In genomic region chr6:34196116-34196832, GRCh38 we compare ENCODE assay signal across 1 cellular context.
TF ChIP-seq lines count a peak whose summit lies in the region.

No MANE protein-coding gene starts in this region.

TF ChIP-seq in HEK293, 187 proteins besides CTCF, POLR2A, EP300 and RAD21 (continued from another document and continues in another):
- TF ChIP-seq ZBTB10 (tag by site-specific recombination; IDR thresholded peaks at IDR 0.05) (peak; percentile 52; the same call in 1 of the 2 replicates), ZNF792 (tag by site-specific recombination; IDR thresholded peaks at IDR 0.05) (no peak), ZNF416 (tag by site-specific recombination; IDR thresholded peaks at IDR 0.05) (no peak), ZBTB8A (tag by site-specific recombination; IDR thresholded peaks at IDR 0.05) (peak; percentile 83), IKZF3 (tag by site-specific recombination; IDR thresholded peaks at IDR 0.05) (peak; percentile 39; the same call in 1 of the 2 replicates), KLF9 (tag by site-specific recombination; IDR thresholded peaks at IDR 0.05; ENCODE audit: low read depth) (no peak), ZNF324 (tag by site-specific recombination; IDR thresholded peaks at IDR 0.05) (0 out of 2 replicates have a peak, but pooled peaks have one; percentile 48), ZNF514 (tag by site-specific recombination; IDR thresholded peaks at IDR 0.05) (no peak), MZF1 (tag by site-specific recombination; IDR thresholded peaks at IDR 0.05; ENCODE audit: borderline replicate concordance) (no peak), ZNF335 (tag by site-specific recombination; conservative IDR thresholded peaks at IDR 0.05) (peak; percentile 40), ZNF843 (tag by site-specific recombination; IDR thresholded peaks at IDR 0.05) (peak; percentile 49; the same call in 1 of the 2 replicates), ZNF560 (tag by site-specific recombination; IDR thresholded peaks at IDR 0.05; ENCODE audit: borderline replicate concordance) (no peak), ZNF555 (tag by site-specific recombination; conservative IDR thresholded peaks at IDR 0.05) (no peak), ZNF558 (tag by site-specific recombination; IDR thresholded peaks at IDR 0.05) (no peak), ZNF114 (tag by site-specific recombination; IDR thresholded peaks at IDR 0.05) (no peak), ZNF391 (tag by site-specific recombination; IDR thresholded peaks at IDR 0.05; ENCODE audit: borderline replicate concordance, low read depth) (0 out of 2 replicates have a peak, but pooled peaks have one; percentile 23), ZNF585B (tag by site-specific recombination; IDR thresholded peaks at IDR 0.05) (no peak), ZNF660 (tag by site-specific recombination; IDR thresholded peaks at IDR 0.05) (no peak), ZBTB21 (tag by site-specific recombination; IDR thresholded peaks at IDR 0.05) (no peak), ZNF600 (tag by site-specific recombination; IDR thresholded peaks at IDR 0.05) (peak; percentile 72), ZFHX2 (tag by site-specific recombination; conservative IDR thresholded peaks at IDR 0.05) (peak; percentile 71), ZNF394 (tag by site-specific recombination; IDR thresholded peaks at IDR 0.05; ENCODE audit: borderline replicate concordance) (peak; percentile 29; the same call in 1 of the 2 replicates), ZBTB20 (tag by site-specific recombination; IDR thresholded peaks at IDR 0.05) (no peak), ZNF645 (tag by site-specific recombination; IDR thresholded peaks at IDR 0.05) (no peak), ZNF239 (tag by site-specific recombination; IDR thresholded peaks at IDR 0.05) (no peak), REST (tag by site-specific recombination; IDR thresholded peaks at IDR 0.05) (no peak), OSR2 (tag by site-specific recombination; IDR thresholded peaks at IDR 0.05) (no peak), RBAK (tag by site-specific recombination; IDR thresholded peaks at IDR 0.05) (no peak), ZNF777 (tag by site-specific recombination; IDR thresholded peaks at IDR 0.05; ENCODE audit: borderline replicate concordance) (peak; percentile 38; the same call in 1 of the 2 replicates), ZNF175 (tag by site-specific recombination; IDR thresholded peaks at IDR 0.05) (no peak), AEBP2 (tag by site-specific recombination; IDR thresholded peaks at IDR 0.05; ENCODE audit: borderline replicate concordance) (no peak), ZNF785 (tag by site-specific recombination; IDR thresholded peaks at IDR 0.05) (peak; percentile 77; the same call in 1 of the 2 replicates), KLF17 (tag by site-specific recombination; IDR thresholded peaks at IDR 0.05) (peak; percentile 69; the same call in 1 of the 2 replicates), GLIS1 (tag by site-specific recombination; IDR thresholded peaks at IDR 0.05) (peak; percentile 52), ZNF610 (tag by site-specific recombination; IDR thresholded peaks at IDR 0.05; ENCODE audit: borderline replicate concordance) (0 out of 2 replicates have a peak, but pooled peaks have one; percentile 27), ZNF776 (tag by site-specific recombination; IDR thresholded peaks at IDR 0.05; ENCODE audit: borderline replicate concordance) (no peak), EGR2 (tag by site-specific recombination; IDR thresholded peaks at IDR 0.05; ENCODE audit: low read depth) (peak; percentile 68), ZNF19 (tag by site-specific recombination; IDR thresholded peaks at IDR 0.05; ENCODE audit: low read depth) (no peak), ZNF2 (tag by site-specific recombination; IDR thresholded peaks at IDR 0.05) (peak; percentile 85; the same call in 1 of the 2 replicates), ZFP3 (tag by site-specific recombination; IDR thresholded peaks at IDR 0.05; ENCODE audit: low read depth) (no peak), ZNF701 (tag by site-specific recombination; IDR thresholded peaks at IDR 0.05) (no peak), ZNF501 (tag by site-specific recombination; IDR thresholded peaks at IDR 0.05) (peak; percentile 73; the same call in 1 of the 2 replicates), ZFP37 (tag by site-specific recombination; IDR thresholded peaks at IDR 0.05) (peak; percentile 61; the same call in 1 of the 2 replicates), SP7 (tag by site-specific recombination; IDR thresholded peaks at IDR 0.05) (peak; percentile 61; the same call in 1 of the 2 replicates), MYNN (tag by site-specific recombination; IDR thresholded peaks at IDR 0.05; ENCODE audit: borderline replicate concordance) (no peak)
- TF ChIP-seq, protein P1, sequence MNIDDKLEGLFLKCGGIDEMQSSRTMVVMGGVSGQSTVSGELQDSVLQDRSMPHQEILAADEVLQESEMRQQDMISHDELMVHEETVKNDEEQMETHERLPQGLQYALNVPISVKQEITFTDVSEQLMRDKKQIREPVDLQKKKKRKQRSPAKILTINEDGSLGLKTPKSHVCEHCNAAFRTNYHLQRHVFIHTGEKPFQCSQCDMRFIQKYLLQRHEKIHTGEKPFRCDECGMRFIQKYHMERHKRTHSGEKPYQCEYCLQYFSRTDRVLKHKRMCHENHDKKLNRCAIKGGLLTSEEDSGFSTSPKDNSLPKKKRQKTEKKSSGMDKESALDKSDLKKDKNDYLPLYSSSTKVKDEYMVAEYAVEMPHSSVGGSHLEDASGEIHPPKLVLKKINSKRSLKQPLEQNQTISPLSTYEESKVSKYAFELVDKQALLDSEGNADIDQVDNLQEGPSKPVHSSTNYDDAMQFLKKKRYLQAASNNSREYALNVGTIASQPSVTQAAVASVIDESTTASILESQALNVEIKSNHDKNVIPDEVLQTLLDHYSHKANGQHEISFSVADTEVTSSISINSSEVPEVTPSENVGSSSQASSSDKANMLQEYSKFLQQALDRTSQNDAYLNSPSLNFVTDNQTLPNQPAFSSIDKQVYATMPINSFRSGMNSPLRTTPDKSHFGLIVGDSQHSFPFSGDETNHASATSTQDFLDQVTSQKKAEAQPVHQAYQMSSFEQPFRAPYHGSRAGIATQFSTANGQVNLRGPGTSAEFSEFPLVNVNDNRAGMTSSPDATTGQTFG (tag by site-specific recombination; IDR thresholded peaks at IDR 0.05; ENCODE audit: borderline replicate concordance), result no peak
- TF ChIP-seq, protein P2, sequence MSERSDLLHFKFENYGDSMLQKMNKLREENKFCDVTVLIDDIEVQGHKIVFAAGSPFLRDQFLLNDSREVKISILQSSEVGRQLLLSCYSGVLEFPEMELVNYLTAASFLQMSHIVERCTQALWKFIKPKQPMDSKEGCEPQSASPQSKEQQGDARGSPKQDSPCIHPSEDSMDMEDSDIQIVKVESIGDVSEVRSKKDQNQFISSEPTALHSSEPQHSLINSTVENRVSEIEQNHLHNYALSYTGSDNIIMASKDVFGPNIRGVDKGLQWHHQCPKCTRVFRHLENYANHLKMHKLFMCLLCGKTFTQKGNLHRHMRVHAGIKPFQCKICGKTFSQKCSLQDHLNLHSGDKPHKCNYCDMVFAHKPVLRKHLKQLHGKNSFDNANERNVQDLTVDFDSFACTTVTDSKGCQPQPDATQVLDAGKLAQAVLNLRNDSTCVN (tag by site-specific recombination; optimal IDR thresholded peaks at IDR 0.05), result peak; percentile 30
- TF ChIP-seq, protein P3, sequence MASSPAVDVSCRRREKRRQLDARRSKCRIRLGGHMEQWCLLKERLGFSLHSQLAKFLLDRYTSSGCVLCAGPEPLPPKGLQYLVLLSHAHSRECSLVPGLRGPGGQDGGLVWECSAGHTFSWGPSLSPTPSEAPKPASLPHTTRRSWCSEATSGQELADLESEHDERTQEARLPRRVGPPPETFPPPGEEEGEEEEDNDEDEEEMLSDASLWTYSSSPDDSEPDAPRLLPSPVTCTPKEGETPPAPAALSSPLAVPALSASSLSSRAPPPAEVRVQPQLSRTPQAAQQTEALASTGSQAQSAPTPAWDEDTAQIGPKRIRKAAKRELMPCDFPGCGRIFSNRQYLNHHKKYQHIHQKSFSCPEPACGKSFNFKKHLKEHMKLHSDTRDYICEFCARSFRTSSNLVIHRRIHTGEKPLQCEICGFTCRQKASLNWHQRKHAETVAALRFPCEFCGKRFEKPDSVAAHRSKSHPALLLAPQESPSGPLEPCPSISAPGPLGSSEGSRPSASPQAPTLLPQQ (tag by site-specific recombination; IDR thresholded peaks at IDR 0.05), result peak; percentile 51; the same call in 1 of the 2 replicates
- TF ChIP-seq, protein P4, sequence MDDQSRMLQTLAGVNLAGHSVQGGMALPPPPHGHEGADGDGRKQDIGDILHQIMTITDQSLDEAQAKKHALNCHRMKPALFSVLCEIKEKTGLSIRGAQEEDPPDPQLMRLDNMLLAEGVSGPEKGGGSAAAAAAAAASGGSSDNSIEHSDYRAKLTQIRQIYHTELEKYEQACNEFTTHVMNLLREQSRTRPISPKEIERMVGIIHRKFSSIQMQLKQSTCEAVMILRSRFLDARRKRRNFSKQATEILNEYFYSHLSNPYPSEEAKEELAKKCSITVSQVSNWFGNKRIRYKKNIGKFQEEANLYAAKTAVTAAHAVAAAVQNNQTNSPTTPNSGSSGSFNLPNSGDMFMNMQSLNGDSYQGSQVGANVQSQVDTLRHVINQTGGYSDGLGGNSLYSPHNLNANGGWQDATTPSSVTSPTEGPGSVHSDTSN (CRISPR knock-in tag; IDR thresholded peaks at IDR 0.05), result no peak; the same call in 1 of the 2 replicates
